ENCODE assay signal across 11 cellular contexts in the genomic region with DNA sequence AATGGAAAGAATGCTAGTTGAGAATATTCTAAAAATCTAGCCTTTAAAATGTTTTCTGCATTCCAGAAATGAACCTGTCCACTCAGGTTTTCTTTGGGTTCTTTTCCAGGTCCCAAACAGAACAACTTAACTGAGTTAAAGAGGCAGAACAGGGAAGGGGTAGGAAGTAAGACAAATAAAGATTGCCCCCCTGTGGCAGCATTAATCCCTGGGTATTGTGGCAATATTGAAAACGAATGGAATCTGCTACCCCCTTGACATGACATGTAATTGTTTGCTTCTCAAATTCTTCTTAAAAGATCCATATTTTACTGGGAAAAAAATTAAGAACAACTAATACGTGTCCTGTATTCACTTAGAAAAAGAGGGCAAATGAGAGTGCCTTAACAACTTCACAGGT. TPM values are rescaled to one million over a fixed set of nuclear protein-coding genes. Genes with fewer than 3 reads are reported as not detected.
DNase-seq lines count a peak whose midpoint lies in the region; ATAC-seq and TF ChIP-seq lines count a peak whose summit lies in the region.
"Had no signal": no experiment of that assay in that cellular context is flagged by ENCODE, and none has a peak within 500 bp of the region (broad histone marks: within the 10 kb centered on the region; RNA-seq: fewer than 3 reads in every experiment).

No MANE protein-coding gene starts in this region.

- no peaks in the 10 kb centered on the region for H4K20me1 ChIP-seq in PC-9 (ENCODE audit: insufficient read depth)

- CTCF ChIA-PET in PC-9 (lab: Charles Lee), result no interaction called here

- H3K79me2 ChIP-seq in PC-9 (ENCODE audit: low read depth), result no peaks in the 10 kb centered on the region

- H3K4me3 ChIP-seq in left ventricle myocardium inferior (no peak overlapping the region), right atrium auricular region (no peak overlapping the region), PC-9 (no peak overlapping the region)

- POLR2A ChIA-PET in PC-9 (lab: Charles Lee; ENCODE audit: unreplicated experiment), result no interaction called here

- in situ Hi-C loops in ACHN (cut with HindIII; ENCODE audit: low pct_ligation_motif_present, low pct_unique_long_range_greater_than_20kb, low sequenced_read_pairs), result no loop called here

- TF ChIP-seq CTCF in left ventricle myocardium inferior (IDR thresholded peaks at IDR 0.05; ENCODE audit: borderline replicate concordance) (peak; percentile 54), right atrium auricular region (IDR thresholded peaks at IDR 0.05) (peak in 1 of 2 donors; percentile 54), PC-9 (conservative IDR thresholded peaks at IDR 0.05) (peak; percentile 51), foreskin keratinocyte (conservative IDR thresholded peaks at IDR 0.05) (peak; percentile 54)

- H3K4me2 ChIP-seq in PC-9, result no peak overlapping the region

- no TSS peak for BruUV-seq in PC-9 (replicated peaks; lab: Mats Ljungman, UMichigan)

- H3K9me3 ChIP-seq in left ventricle myocardium inferior (replicated peaks) (no peaks in the 10 kb centered on the region), right atrium auricular region (no peaks in the 10 kb centered on the region), PC-9 (ENCODE audit: insufficient read depth, low read depth) (no peaks in the 10 kb centered on the region)

- H3K4me1 ChIP-seq in left ventricle myocardium inferior, result peaks cover 9% of the 10 kb centered on the region
- no peaks in the 10 kb centered on the region for H3K4me1 ChIP-seq in right atrium auricular region
- no peaks in the 10 kb centered on the region for H3K4me1 ChIP-seq in PC-9 (replicated peaks; ENCODE audit: insufficient read depth)
- H3K4me1 ChIP-seq in foreskin keratinocyte, result no peaks in the 10 kb centered on the region

- no peak overlapping the region for H3K27ac ChIP-seq in left ventricle myocardium inferior (replicated peaks)
- no peak overlapping the region for H3K27ac ChIP-seq in right atrium auricular region
- no peak overlapping the region for H3K27ac ChIP-seq in PC-9
- H3K27ac ChIP-seq in foreskin keratinocyte, result no peak overlapping the region

- 0 out of 2 replicates have a peak, but pooled peaks cover 4% of the 10 kb centered on the region for H3F3A ChIP-seq in PC-9 (ENCODE audit: insufficient read depth, low read depth)

- DNase-seq in left ventricle myocardium inferior, result no peak
- DNase-seq in right atrium auricular region (ENCODE audit: low spot score), result no peak
- no peak for DNase-seq in PC-9
- no peak for DNase-seq in foreskin keratinocyte
- DNase-seq in DMS153 treated with DMSO at 0.1 percent for 48 hours (lab: John Stamatoyannopoulos, UW; ENCODE audit: unreplicated experiment), result no peak
- no peak for DNase-seq in stimulated activated CD4-positive, alpha-beta T cell treated with anti-CD3 and anti-CD28 coated beads, Interleukin-12 subunit alpha, Interleukin-12 subunit beta, amount 100 ng/mL, for 4 hours
- DNase-seq in NCI-H1694 (lab: John Stamatoyannopoulos, UW), result no peak
- no peak for DNase-seq in ACHN
- DNase-seq: activated CD4-positive, alpha-beta T cell treated with anti-CD3 and anti-CD28 coated beads, Interleukin-2, amount 50 U/mL, for 1 hour; amygdala had no signal

- ATAC-seq in foreskin keratinocyte, result no peak
- ATAC-seq: naive thymus-derived CD8-positive, alpha-beta T cell had no signal

- no peaks in the 10 kb centered on the region for H3K9me2 ChIP-seq in PC-9 (ENCODE audit: insufficient read depth)

- intact Hi-C loops in left ventricle myocardium inferior (cut with micrococcal nuclease), result no loop called here
- intact Hi-C loops in PC-9 (cut with micrococcal nuclease; ENCODE audit: unreplicated experiment), result loop anchor here (1.0 to 10.0 kb wide), 2 partner anchors 135 to 149 kb away; a partner anchor contains a TSS

- H2AFZ ChIP-seq in PC-9, result no peak overlapping the region

- no peaks in the 10 kb centered on the region for H3K27me3 ChIP-seq in left ventricle myocardium inferior (ENCODE audit: low read depth)
- no peaks in the 10 kb centered on the region for H3K27me3 ChIP-seq in right atrium auricular region
- H3K27me3 ChIP-seq in PC-9 (ENCODE audit: insufficient read depth, low read depth), result no peaks in the 10 kb centered on the region
- H3K27me3 ChIP-seq in foreskin keratinocyte, result no peaks in the 10 kb centered on the region

- H3K36me3 ChIP-seq in left ventricle myocardium inferior, result peaks cover 66% of the 10 kb centered on the region
- H3K36me3 ChIP-seq in right atrium auricular region, result peaks cover 62% of the 10 kb centered on the region
- 0 out of 2 replicates have a peak, but pooled peaks cover 12% of the 10 kb centered on the region for H3K36me3 ChIP-seq in PC-9 (ENCODE audit: low read depth)

RNA-seq across cellular contexts. Expression of a gene that starts 9.3 kb away (rescaled TPM):
- total RNA-seq in left ventricle myocardium inferior (25.2 TPM), right atrium auricular region (10 to 100 TPM; 26.0 to 29.5 TPM), PC-9 (2021) (49.7 and 57.3 TPM in 2 replicates), foreskin keratinocyte (43.2 and 47.2 TPM in 2 replicates)
- 29.0 and 33.9 TPM in 2 replicates for polyA plus RNA-seq in foreskin keratinocyte

RNA-seq across cellular contexts. Expression of a gene that starts 48.7 kb away (rescaled TPM):
- total RNA-seq in left ventricle myocardium inferior (43.1 TPM), right atrium auricular region (10 to 100 TPM; 34.6 to 40.0 TPM), PC-9 (2021) (49.1 and 54.1 TPM in 2 replicates), foreskin keratinocyte (34.0 and 34.6 TPM in 2 replicates)
- 10.5 and 12.2 TPM in 2 replicates for polyA plus RNA-seq in foreskin keratinocyte

RNA-seq across cellular contexts. Expression of a gene that starts 49.1 kb away (rescaled TPM):
- total RNA-seq in left ventricle myocardium inferior (6.2 TPM), right atrium auricular region (1 to 10 TPM; 2.0 to 3.5 TPM), PC-9 (2021) (0.25 TPM in 1 of 2 replicates, not detected in the other), foreskin keratinocyte (0.34 and 0.53 TPM in 2 replicates)
- 0.33 and 0.35 TPM in 2 replicates for polyA plus RNA-seq in foreskin keratinocyte
- total RNA-seq: naive thymus-derived CD8-positive, alpha-beta T cell had no signal
